ENCODE assay signal across 25 cellular contexts in genomic region chr15:85024003-85024402, GRCh38. TPM values are rescaled to one million over a fixed set of nuclear protein-coding genes. Genes with fewer than 3 reads are reported as not detected.
DNase-seq lines count a peak whose midpoint lies in the region; ATAC-seq and TF ChIP-seq lines count a peak whose summit lies in the region.
"Had no signal": no experiment of that assay in that cellular context is flagged by ENCODE, and none has a peak within 500 bp of the region (broad histone marks: within the 10 kb centered on the region; RNA-seq: fewer than 3 reads in every experiment).

No MANE protein-coding gene starts in this region.

- H3K27me3 Mint-ChIP-seq in CD8-positive, alpha-beta T cell (ENCODE audit: low read depth) = no peaks in the 10 kb centered on the region
- no peaks in the 10 kb centered on the region for H3K27me3 Mint-ChIP-seq in natural killer cell treated with Interleukin-12 subunit alpha and Interleukin-12 subunit beta and Interleukin-15 and Interleukin-18, amount 100 ng/mL, for 72 hours
- H3K27me3 Mint-ChIP-seq: activated CD4-positive, alpha-beta memory T cell treated with anti-CD3 and anti-CD28 coated beads for 36 hours; activated naive CD8-positive, alpha-beta T cell treated with anti-CD3 and anti-CD28 coated beads for 36 hours; stimulated activated naive CD8-positive, alpha-beta T cell treated with anti-CD3 and anti-CD28 coated beads, Interleukin-15, Interleukin-2, amounts not matched to agents 100 ng/mL and 50 ng/mL, for 24 hours had no signal

- H4K20me1 ChIP-seq in PC-9 (ENCODE audit: insufficient read depth) = peaks cover 13% of the 10 kb centered on the region

- peak overlapping the region; percentile 60 for H3K27ac Mint-ChIP-seq in CD8-positive, alpha-beta T cell
- no peak overlapping the region for H3K27ac Mint-ChIP-seq in natural killer cell treated with Interleukin-12 subunit alpha and Interleukin-12 subunit beta and Interleukin-15 and Interleukin-18, amount 100 ng/mL, for 72 hours
- H3K27ac Mint-ChIP-seq: activated CD4-positive, alpha-beta memory T cell treated with anti-CD3 and anti-CD28 coated beads for 36 hours; activated naive CD8-positive, alpha-beta T cell treated with anti-CD3 and anti-CD28 coated beads for 36 hours; WTC11 had no signal

- no peak for ATAC-seq in CD8-positive, alpha-beta T cell
- no peak for ATAC-seq in natural killer cell treated with Interleukin-12 subunit alpha and Interleukin-12 subunit beta and Interleukin-15 and Interleukin-18, amount 100 ng/mL, for 72 hours
- ATAC-seq in GM19397 (IDR thresholded peaks at IDR 0.05; ENCODE audit: unreplicated experiment) = no peak
- ATAC-seq: left ventricle myocardium superior, sciatic nerve, WTC11 had no signal

- H3K4me1 ChIP-seq in CD8-positive, alpha-beta T cell (ENCODE audit: insufficient read depth, low read length) = peaks cover 16% of the 10 kb centered on the region
- peaks cover 15% of the 10 kb centered on the region for H3K4me1 ChIP-seq in PC-9 (replicated peaks; ENCODE audit: insufficient read depth)

- H2AFZ ChIP-seq in PC-9 = no peak overlapping the region

- H3K27me3 ChIP-seq in CD8-positive, alpha-beta T cell (ENCODE audit: insufficient read depth, low read length) = no peaks in the 10 kb centered on the region
- H3K27me3 ChIP-seq in PC-9 (ENCODE audit: insufficient read depth, low read depth) (no peaks in the 10 kb centered on the region), dorsolateral prefrontal cortex (no peaks in the 10 kb centered on the region)
- H3K27me3 ChIP-seq: tibial nerve had no signal

- no peak overlapping the region for H3K4me3 Mint-ChIP-seq in CD8-positive, alpha-beta T cell
- H3K4me3 Mint-ChIP-seq in natural killer cell treated with Interleukin-12 subunit alpha and Interleukin-12 subunit beta and Interleukin-15 and Interleukin-18, amount 100 ng/mL, for 72 hours = peak overlapping the region; percentile 4
- H3K4me3 Mint-ChIP-seq: activated CD4-positive, alpha-beta memory T cell treated with anti-CD3 and anti-CD28 coated beads for 36 hours; activated naive CD8-positive, alpha-beta T cell treated with anti-CD3 and anti-CD28 coated beads for 36 hours; neural crest cell; stimulated activated naive CD8-positive, alpha-beta T cell treated with anti-CD3 and anti-CD28 coated beads, Interleukin-15, Interleukin-2, amounts not matched to agents 100 ng/mL and 50 ng/mL, for 24 hours; WTC11 had no signal

- H3K9me3 Mint-ChIP-seq in CD8-positive, alpha-beta T cell = no peaks in the 10 kb centered on the region
- H3K9me3 Mint-ChIP-seq in natural killer cell treated with Interleukin-12 subunit alpha and Interleukin-12 subunit beta and Interleukin-15 and Interleukin-18, amount 100 ng/mL, for 72 hours = no peaks in the 10 kb centered on the region
- H3K9me3 Mint-ChIP-seq: activated CD4-positive, alpha-beta memory T cell treated with anti-CD3 and anti-CD28 coated beads for 36 hours; activated naive CD8-positive, alpha-beta T cell treated with anti-CD3 and anti-CD28 coated beads for 36 hours; stimulated activated naive CD8-positive, alpha-beta T cell treated with anti-CD3 and anti-CD28 coated beads, Interleukin-15, Interleukin-2, amounts not matched to agents 100 ng/mL and 50 ng/mL, for 24 hours; WTC11 had no signal

- CTCF ChIA-PET in CD8-positive, alpha-beta T cell (lab: Charles Lee) = interaction anchor here (0.6 kb wide), 1 partner anchor 20 kb away, joined by 3 read pairs; no protein-coding TSS in a partner anchor
- CTCF ChIA-PET in PC-9 (lab: Charles Lee) = no interaction called here

- H3K27ac ChIP-seq in CD8-positive, alpha-beta T cell (ENCODE audit: low read depth, low read length) = no peak overlapping the region
- H3K27ac ChIP-seq in PC-9 = 0 out of 2 replicates have a peak overlapping the region, but pooled peaks have one; percentile 22
- peak overlapping the region in 56 of 59 donors; percentile 11 to 95 (median 80) for H3K27ac ChIP-seq in dorsolateral prefrontal cortex

- no peaks in the 10 kb centered on the region for H3K36me3 ChIP-seq in CD8-positive, alpha-beta T cell (ENCODE audit: insufficient read depth, low read length)
- no peaks in the 10 kb centered on the region for H3K36me3 ChIP-seq in PC-9 (ENCODE audit: low read depth)
- H3K36me3 ChIP-seq: tibial nerve had no signal

- H3F3A ChIP-seq in PC-9 (ENCODE audit: insufficient read depth, low read depth) = peaks cover 9% of the 10 kb centered on the region; the same call in 1 of the 2 replicates

- DNase-seq in CD8-positive, alpha-beta T cell = no peak
- no peak for DNase-seq in PC-9
- DNase-seq in dorsolateral prefrontal cortex = no peak
- DNase-seq in natural killer cell treated with Interleukin-12 subunit alpha and Interleukin-12 subunit beta and Interleukin-15 and Interleukin-18, amount 100 ng/mL, for 72 hours (ENCODE audit: low spot score) = no peak
- no peak for DNase-seq in GM19238 (ENCODE audit: insufficient read length, low spot score)
- no peak for DNase-seq in AML-193 (lab: John Stamatoyannopoulos, UW)
- no peak for DNase-seq in activated CD8-positive, alpha-beta memory T cell treated with anti-CD3 and anti-CD28 coated beads for 24 hours
- DNase-seq: activated effector memory CD4-positive, alpha-beta T cell treated with Interleukin-2 at 50 U/mL for 16 hours; activated naive CD8-positive, alpha-beta T cell treated with anti-CD3 and anti-CD28 coated beads for 36 hours; DMS79; effector memory CD4-positive, alpha-beta T cell; GF-D8; left ventricle myocardium superior; NCI-H1105; NCI-H2029 treated with DMSO at 0.1 percent for 48 hours; SHP77 treated with DMSO at 0.1 percent for 48 hours; stimulated activated CD4-positive, alpha-beta T cell treated with anti-CD3 and anti-CD28 coated beads, Interleukin-15, amount 100 ng/mL, for 24 hours; SW 1271 had no signal

- no peak overlapping the region for H3K4me3 ChIP-seq in CD8-positive, alpha-beta T cell (ENCODE audit: low read depth, low read length)
- H3K4me3 ChIP-seq in PC-9 = no peak overlapping the region
- peak overlapping the region in 8 of 59 donors; percentile 0 to 37 (median 10) for H3K4me3 ChIP-seq in dorsolateral prefrontal cortex
- H3K4me3 ChIP-seq: tibial nerve had no signal

- H3K36me3 Mint-ChIP-seq in CD8-positive, alpha-beta T cell = no peaks in the 10 kb centered on the region
- H3K36me3 Mint-ChIP-seq in natural killer cell treated with Interleukin-12 subunit alpha and Interleukin-12 subunit beta and Interleukin-15 and Interleukin-18, amount 100 ng/mL, for 72 hours = no peaks in the 10 kb centered on the region
- H3K36me3 Mint-ChIP-seq: activated CD4-positive, alpha-beta memory T cell treated with anti-CD3 and anti-CD28 coated beads for 36 hours; WTC11 had no signal

- POLR2A ChIA-PET in CD8-positive, alpha-beta T cell (lab: Charles Lee) = no interaction called here
- POLR2A ChIA-PET in PC-9 (lab: Charles Lee; ENCODE audit: unreplicated experiment) = interaction anchor here (0.7 kb wide), 1 partner anchor 41 kb away, joined by 6 read pairs; no protein-coding TSS in a partner anchor

- no peaks in the 10 kb centered on the region for H3K9me3 ChIP-seq in CD8-positive, alpha-beta T cell (ENCODE audit: low read length)
- no peaks in the 10 kb centered on the region for H3K9me3 ChIP-seq in PC-9 (ENCODE audit: insufficient read depth, low read depth)
- H3K9me3 ChIP-seq: tibial nerve had no signal

- peaks cover 94% of the 10 kb centered on the region for H3K79me2 ChIP-seq in PC-9 (ENCODE audit: low read depth)

- peaks cover 50% of the 10 kb centered on the region for H3K4me1 Mint-ChIP-seq in CD8-positive, alpha-beta T cell (ENCODE audit: low read depth)
- H3K4me1 Mint-ChIP-seq in natural killer cell treated with Interleukin-12 subunit alpha and Interleukin-12 subunit beta and Interleukin-15 and Interleukin-18, amount 100 ng/mL, for 72 hours (ENCODE audit: low read depth in 2 of 2) = peaks cover 43 to 54% of the 10 kb centered on the region in 2 donors

- H3K4me2 ChIP-seq in PC-9 = 0 out of 2 replicates have a peak overlapping the region, but pooled peaks have one; percentile 32

- intact Hi-C loops in CD8-positive, alpha-beta T cell (cut with DNase I, micrococcal nuclease) = no loop called here
- intact Hi-C loops in PC-9 (cut with micrococcal nuclease; ENCODE audit: unreplicated experiment) (no loop called here), dorsolateral prefrontal cortex (cut with DNase I) (loop anchor here in 1 of 2 donors (5.0 kb wide), 1 partner anchor 37 kb away; no protein-coding TSS in a partner anchor)

- no TSS peak for BruUV-seq in PC-9 (replicated peaks; lab: Mats Ljungman, UMichigan)

- H3K9me2 ChIP-seq in PC-9 (ENCODE audit: insufficient read depth) = no peaks in the 10 kb centered on the region

- no peak for TF ChIP-seq CTCF in CD8-positive, alpha-beta T cell (IDR thresholded peaks at IDR 0.05)
- no peak for TF ChIP-seq CTCF in PC-9 (conservative IDR thresholded peaks at IDR 0.05)
- no peak for TF ChIP-seq CTCF in dorsolateral prefrontal cortex (IDR thresholded peaks at IDR 0.05 in 54 of 56, conservative IDR thresholded peaks at IDR 0.05 in 2 of 56; ENCODE audit: low read depth in 1 of 56, partially characterized antibody in 56 of 56)

RNA-seq across cellular contexts. Expression of gene PDE8A, which starts 42.3 kb away (rescaled TPM):
- 10 to 100 TPM; 16.4 to 19.7 TPM for total RNA-seq in CD8-positive, alpha-beta T cell
- total RNA-seq in PC-9 (2021) (38.8 and 47.3 TPM in 2 replicates), dorsolateral prefrontal cortex (100 to 1,000 TPM in 47 of 120 experiments, 10 to 100 TPM in 73; 30.4 to 316 (median 86.1) TPM)
- 10 to 100 TPM; 27.0 to 32.0 TPM for total RNA-seq in natural killer cell treated with Interleukin-12 subunit alpha and Interleukin-12 subunit beta and Interleukin-15 and Interleukin-18, amount 100 ng/mL, for 72 hours
